14 cellular contexts compared by ENCODE assay signal in the genomic region with DNA sequence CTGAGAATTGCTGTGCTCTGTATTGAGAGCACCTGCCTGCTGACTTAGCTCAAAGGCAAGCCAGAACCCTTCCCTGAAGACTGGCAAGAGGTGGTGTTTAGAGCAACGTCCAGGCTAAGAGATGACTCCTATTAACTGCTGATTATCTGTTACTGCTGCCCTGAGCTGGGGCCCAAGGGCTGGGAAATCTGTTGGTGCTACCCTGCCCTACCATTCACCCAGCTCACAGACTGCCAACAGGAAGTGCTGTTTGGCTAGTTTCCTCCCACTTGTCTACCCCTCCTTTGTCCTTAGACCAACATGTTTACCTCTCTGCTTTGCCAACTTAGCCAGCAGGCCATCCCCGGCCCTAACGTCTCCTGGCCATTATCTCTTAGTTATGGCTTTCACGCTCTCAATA. TPM values are rescaled to one million over a fixed set of nuclear protein-coding genes. Genes with fewer than 3 reads are reported as not detected.
DNase-seq lines count a peak whose midpoint lies in the region; ATAC-seq and TF ChIP-seq lines count a peak whose summit lies in the region.
"Had no signal": no experiment of that assay in that cellular context is flagged by ENCODE, and none has a peak within 500 bp of the region (broad histone marks: within the 10 kb centered on the region; RNA-seq: fewer than 3 reads in every experiment).

No MANE protein-coding gene starts in this region.

- H3K23ac ChIP-seq in mesenchymal stem cell (ENCODE audit: low read length in 2 of 2) = no peak overlapping the region

- H2AK5ac ChIP-seq in mesenchymal stem cell (ENCODE audit: low read length, severe bottlenecking) = no peak overlapping the region

- H3K9ac ChIP-seq in Loucy (ENCODE audit: low read depth, low read length, poor library complexity, severe bottlenecking) = peak overlapping the region; percentile 60
- H3K9ac ChIP-seq in mesenchymal stem cell (ENCODE audit: low read length) = no peak overlapping the region
- H3K9ac ChIP-seq: GM23248, SK-N-SH had no signal

- POLR2A ChIA-PET in CD8-positive, alpha-beta T cell (lab: Charles Lee) = no interaction called here
- POLR2A ChIA-PET in naive thymus-derived CD8-positive, alpha-beta T cell (lab: Charles Lee) = interaction anchor here (1.1 to 1.2 kb wide), 2 partner anchors 8 to 163 kb away, joined by 3 read pairs; a partner anchor contains a TSS

- peaks cover 3% of the 10 kb centered on the region; the same call in 1 of the 2 replicates for H3K79me2 ChIP-seq in Loucy (ENCODE audit: insufficient read depth, low read length)

- H3K79me1 ChIP-seq in mesenchymal stem cell (replicated peaks; ENCODE audit: low read length, poor library complexity, severe bottlenecking) = peaks cover 46% of the 10 kb centered on the region

- H3F3A ChIP-seq in Loucy (ENCODE audit: low read depth) = no peaks in the 10 kb centered on the region

- H2AFZ ChIP-seq in Loucy (ENCODE audit: low read length) = no peak overlapping the region
- H2AFZ ChIP-seq in mesenchymal stem cell (ENCODE audit: low read depth, low read length) = no peak overlapping the region
- H2AFZ ChIP-seq: GM23248 had no signal

- no peak overlapping the region for H3K14ac ChIP-seq in mesenchymal stem cell (ENCODE audit: low read length in 2 of 2)

- 92% methylated on average over 4 of the region's 4 CpGs for WGBS in mesenchymal stem cell

- no peak overlapping the region for H2BK5ac ChIP-seq in mesenchymal stem cell (ENCODE audit: low read depth, low read length, poor library complexity, severe bottlenecking)

- peaks cover 52% of the 10 kb centered on the region for H3K36me3 Mint-ChIP-seq in CD8-positive, alpha-beta T cell
- H3K36me3 Mint-ChIP-seq in activated naive CD8-positive, alpha-beta T cell = peaks cover 7% of the 10 kb centered on the region
- peaks cover 0 to 44% (median 16%) of the 10 kb centered on the region in 3 donors for H3K36me3 Mint-ChIP-seq in naive thymus-derived CD8-positive, alpha-beta T cell

- no peak overlapping the region for H2BK15ac ChIP-seq in mesenchymal stem cell (ENCODE audit: low read depth, poor library complexity, severe bottlenecking)

- H3K27ac ChIP-seq in CD8-positive, alpha-beta T cell (ENCODE audit: low read depth, low read length) = no peak overlapping the region
- H3K27ac ChIP-seq in mesenchymal stem cell (ENCODE audit: low read length, poor library complexity, severe bottlenecking) = no peak overlapping the region
- H3K27ac ChIP-seq: GM23248 had no signal

- CTCF ChIA-PET in CD8-positive, alpha-beta T cell (lab: Charles Lee) = interaction anchor here (0.9 to 3.8 kb wide), 3 partner anchors 13 to 205 kb away, joined by 3 to 38 read pairs (median 3); no protein-coding TSS in a partner anchor

- no peak for ATAC-seq in CD8-positive, alpha-beta T cell
- peak in 1 of 2 donors; percentile 31 for ATAC-seq in naive thymus-derived CD8-positive, alpha-beta T cell

- peak overlapping the region; percentile 18 for H3K4me3 Mint-ChIP-seq in CD8-positive, alpha-beta T cell
- peak overlapping the region; percentile 2 for H3K4me3 Mint-ChIP-seq in activated naive CD8-positive, alpha-beta T cell
- H3K4me3 Mint-ChIP-seq in naive thymus-derived CD8-positive, alpha-beta T cell = peak overlapping the region; percentile 12 to 75 (median 56)

- H2BK120ac ChIP-seq in mesenchymal stem cell (ENCODE audit: low read depth, low read length) = no peak overlapping the region

- intact Hi-C loops in CD8-positive, alpha-beta T cell (cut with DNase I, micrococcal nuclease) = no loop called here

- no peak for DNase-seq in CD8-positive, alpha-beta T cell
- no peak for DNase-seq in naive thymus-derived CD8-positive, alpha-beta T cell
- DNase-seq in NCI-H1436 (lab: John Stamatoyannopoulos, UW) (no peak), RPMI8226 (no peak), mesenchymal stem cell (no peak)
- no peak for DNase-seq in stimulated activated CD4-positive, alpha-beta T cell treated with anti-CD3 and anti-CD28 coated beads, Interleukin-2, amount 100 ng/mL, for 24 hours
- DNase-seq: activated CD8-positive, alpha-beta memory T cell treated with anti-CD3 and anti-CD28 coated beads, Interleukin-2, amount 50 U/mL, for 4 hours; GM23248; NCI-H774; SK-N-SH; small intestine had no signal

- H3K4ac ChIP-seq in mesenchymal stem cell (ENCODE audit: low read depth in 1 of 2, low read length in 2 of 2) = no peak overlapping the region

- H4K91ac ChIP-seq in mesenchymal stem cell (ENCODE audit: low read length) = no peak overlapping the region

- no peak for TF ChIP-seq CTCF in CD8-positive, alpha-beta T cell (IDR thresholded peaks at IDR 0.05)
- TF ChIP-seq CTCF in Loucy (conservative IDR thresholded peaks at IDR 0.05; ENCODE audit: low read length) = no peak

- H3K9me3 Mint-ChIP-seq in CD8-positive, alpha-beta T cell = no peaks in the 10 kb centered on the region
- no peaks in the 10 kb centered on the region for H3K9me3 Mint-ChIP-seq in activated naive CD8-positive, alpha-beta T cell (ENCODE audit: low read depth)
- no peaks in the 10 kb centered on the region for H3K9me3 Mint-ChIP-seq in naive thymus-derived CD8-positive, alpha-beta T cell

- H3K18ac ChIP-seq in mesenchymal stem cell (ENCODE audit: low read depth in 1 of 2, low read length in 2 of 2) = no peak overlapping the region

- no peak overlapping the region for H3K4me3 ChIP-seq in CD8-positive, alpha-beta T cell (ENCODE audit: low read depth, low read length)
- H3K4me3 ChIP-seq in Loucy (ENCODE audit: low read length, poor library complexity, severe bottlenecking) (peak overlapping the region; percentile 12), mesenchymal stem cell (ENCODE audit: insufficient read depth in 1 of 2, low read depth in 1 of 2, low read length in 2 of 2) (no peak overlapping the region)
- H3K4me3 ChIP-seq: coronary artery, GM23248 had no signal

- no peaks in the 10 kb centered on the region for H3K9me3 ChIP-seq in CD8-positive, alpha-beta T cell (ENCODE audit: low read length)
- H3K9me3 ChIP-seq in Loucy (ENCODE audit: insufficient read depth, low read depth, low read length) (no peaks in the 10 kb centered on the region), mesenchymal stem cell (ENCODE audit: control insufficient read depth, low read length) (no peaks in the 10 kb centered on the region)
- H3K9me3 ChIP-seq: SK-N-SH had no signal

- no peak overlapping the region for H4K8ac ChIP-seq in mesenchymal stem cell (ENCODE audit: low read length)

- H2BK12ac ChIP-seq in mesenchymal stem cell (ENCODE audit: low read length in 2 of 2) = no peak overlapping the region

- peaks cover 46% of the 10 kb centered on the region for H3K4me1 ChIP-seq in CD8-positive, alpha-beta T cell (ENCODE audit: insufficient read depth, low read length)
- H3K4me1 ChIP-seq in Loucy (ENCODE audit: insufficient read depth, low read length, poor library complexity, severe bottlenecking) (peaks cover 36% of the 10 kb centered on the region), mesenchymal stem cell (ENCODE audit: control insufficient read depth, insufficient read depth, low read depth, low read length) (peaks cover 8% of the 10 kb centered on the region)

- H3K9me2 ChIP-seq in Loucy (replicated peaks; ENCODE audit: low read depth, low read length) = no peaks in the 10 kb centered on the region
- H3K9me2 ChIP-seq: SK-N-SH had no signal

- H3K4me2 ChIP-seq in Loucy (ENCODE audit: low read depth, low read length, poor library complexity, severe bottlenecking) (peak overlapping the region; percentile 60), mesenchymal stem cell (ENCODE audit: low read length, poor library complexity, severe bottlenecking) (no peak overlapping the region)
- H3K4me2 ChIP-seq: SK-N-SH had no signal

- H3K4me1 Mint-ChIP-seq in CD8-positive, alpha-beta T cell (ENCODE audit: low read depth) = peaks cover 45% of the 10 kb centered on the region
- H3K4me1 Mint-ChIP-seq in activated naive CD8-positive, alpha-beta T cell (ENCODE audit: low read depth) = peaks cover 51% of the 10 kb centered on the region
- peaks cover 33 to 65% (median 51%) of the 10 kb centered on the region in 4 donors for H3K4me1 Mint-ChIP-seq in naive thymus-derived CD8-positive, alpha-beta T cell

- H3K36me3 ChIP-seq in CD8-positive, alpha-beta T cell (ENCODE audit: insufficient read depth, low read length) = peaks cover 28% of the 10 kb centered on the region
- peaks cover 42% of the 10 kb centered on the region; the same call in 1 of the 2 replicates for H3K36me3 ChIP-seq in Loucy (ENCODE audit: insufficient read depth, low read length)
- H3K36me3 ChIP-seq in mesenchymal stem cell (ENCODE audit: control insufficient read depth in 1 of 2, insufficient read depth in 2 of 2, low read depth in 1 of 2, low read length in 2 of 2) = peaks cover 49 to 94% of the 10 kb centered on the region in 2 experiments

- H3K27me3 ChIP-seq in CD8-positive, alpha-beta T cell (ENCODE audit: insufficient read depth, low read length) = no peaks in the 10 kb centered on the region
- H3K27me3 ChIP-seq in Loucy (ENCODE audit: insufficient read depth, low read length, poor library complexity, severe bottlenecking) (no peaks in the 10 kb centered on the region), mesenchymal stem cell (ENCODE audit: control insufficient read depth in 1 of 2, insufficient read depth in 1 of 2, low read length in 2 of 2) (no peaks in the 10 kb centered on the region)

- peak overlapping the region; percentile 81 for H3K27ac Mint-ChIP-seq in CD8-positive, alpha-beta T cell
- peak overlapping the region; percentile 75 for H3K27ac Mint-ChIP-seq in activated naive CD8-positive, alpha-beta T cell
- H3K27ac Mint-ChIP-seq in naive thymus-derived CD8-positive, alpha-beta T cell = peak overlapping the region; percentile 55 to 90 (median 86)

- H4K20me1 ChIP-seq in Loucy (ENCODE audit: insufficient read depth, low read length, poor library complexity, severe bottlenecking) = peaks cover 2% of the 10 kb centered on the region

- H3K27me3 Mint-ChIP-seq in CD8-positive, alpha-beta T cell (ENCODE audit: low read depth) = no peaks in the 10 kb centered on the region
- H3K27me3 Mint-ChIP-seq in activated naive CD8-positive, alpha-beta T cell = no peaks in the 10 kb centered on the region
- no peaks in the 10 kb centered on the region for H3K27me3 Mint-ChIP-seq in naive thymus-derived CD8-positive, alpha-beta T cell

RNA-seq across cellular contexts. Expression of a gene that starts 6.9 kb away (rescaled TPM):
- 10 to 100 TPM; 14.1 to 19.8 TPM for total RNA-seq in CD8-positive, alpha-beta T cell
- 10 to 100 TPM; 23.3 TPM for total RNA-seq in naive thymus-derived CD8-positive, alpha-beta T cell
- 10 to 100 TPM; 20.8 to 26.9 (median 26.1) TPM for polyA plus RNA-seq in naive thymus-derived CD8-positive, alpha-beta T cell
- polyA plus RNA-seq in mesenchymal stem cell (2013, experiment 1 of 2) = 30.2 TPM
- 30.8 TPM for polyA plus RNA-seq in mesenchymal stem cell (2013, experiment 2 of 2)

RNA-seq across cellular contexts. Expression of a gene that starts 7.0 kb away (rescaled TPM):
- 10 to 100 TPM; 15.5 to 23.7 TPM for total RNA-seq in CD8-positive, alpha-beta T cell
- 10 to 100 TPM; 54.2 to 61.4 TPM for total RNA-seq in naive thymus-derived CD8-positive, alpha-beta T cell
- 100 to 1,000 TPM; 163 to 204 (median 180) TPM for polyA plus RNA-seq in naive thymus-derived CD8-positive, alpha-beta T cell
- 170 TPM for polyA plus RNA-seq in mesenchymal stem cell (2013, experiment 1 of 2)
- 176 TPM for polyA plus RNA-seq in mesenchymal stem cell (2013, experiment 2 of 2)

RNA-seq across cellular contexts. Expression of a gene that starts 15.1 kb away (rescaled TPM):
- 1 to 10 TPM; 6.2 to 8.5 TPM for total RNA-seq in CD8-positive, alpha-beta T cell
- total RNA-seq in naive thymus-derived CD8-positive, alpha-beta T cell = 10 to 100 TPM; 13.6 to 18.1 TPM
- polyA plus RNA-seq in naive thymus-derived CD8-positive, alpha-beta T cell = 1 to 10 TPM in 1 of 3 donors, under 1 TPM in 2; 0.07 to 1.1 (median 0.44) TPM
- polyA plus RNA-seq in mesenchymal stem cell (2013, experiment 1 of 2) = 2.2 TPM
- 2.8 TPM for polyA plus RNA-seq in mesenchymal stem cell (2013, experiment 2 of 2)

RNA-seq across cellular contexts. Expression of a gene that starts 54.9 kb away (rescaled TPM):
- total RNA-seq in CD8-positive, alpha-beta T cell = 10 to 100 TPM; 49.0 to 61.4 TPM
- total RNA-seq in naive thymus-derived CD8-positive, alpha-beta T cell = 10 to 100 TPM; 77.1 to 89.0 TPM
- 100 to 1,000 TPM; 212 to 243 (median 242) TPM for polyA plus RNA-seq in naive thymus-derived CD8-positive, alpha-beta T cell
- 296 TPM for polyA plus RNA-seq in mesenchymal stem cell (2013, experiment 1 of 2)
- polyA plus RNA-seq in mesenchymal stem cell (2013, experiment 2 of 2) = 279 TPM

Comparison
In these comparisons a context has a peak if more than half of its experiments do, and no peak if none do; other contexts are left out.
1. H3K4me3 Mint-ChIP-seq: peak in every context shown above with its lines; median percentile 56 in naive thymus-derived CD8-positive, alpha-beta T cell; 18 in CD8-positive, alpha-beta T cell; 2 in activated naive CD8-positive, alpha-beta T cell.